In genomic region chr3:65110661-65111060, GRCh38 we compare ENCODE assay signal across 32 cellular contexts.
"Had no signal": no experiment of that assay in that cellular context is flagged by ENCODE, and none has a peak within 500 bp of the region (broad histone marks: within the 10 kb centered on the region; RNA-seq: fewer than 3 reads in every experiment).

No MANE protein-coding gene starts in this region.

- H3K4me1 ChIP-seq: parathyroid adenoma, psoas muscle, right lobe of liver, spleen, testis, transverse colon, upper lobe of right lung, uterus had no signal

- H3K9me3 Mint-ChIP-seq: nephron progenitor cell, neural crest cell, type B pancreatic cell had no signal

- ATAC-seq: naive thymus-derived CD8-positive, alpha-beta T cell; natural killer cell treated with Interleukin-12 subunit alpha and Interleukin-12 subunit beta and Interleukin-15 and Interleukin-18, amount 100 ng/mL, for 72 hours; psoas muscle; right cardiac atrium; right lobe of liver; stimulated activated naive CD8-positive, alpha-beta T cell treated with anti-CD3 and anti-CD28 coated beads, Interleukin-15, amount 100 ng/mL, for 72 hours; stimulated activated naive CD8-positive, alpha-beta T cell treated with anti-CD3 and anti-CD28 coated beads, Interleukin-15, Interleukin-2, amounts not matched to agents 100 U/mL and 50 U/mL, for 24 hours; upper lobe of right lung had no signal

- H2AFZ ChIP-seq: parathyroid adenoma had no signal

- H3K9me3 ChIP-seq: ovary, psoas muscle, right lobe of liver, sigmoid colon, spleen, suprapubic skin, testis, tibial artery, transverse colon, upper lobe of right lung, uterus had no signal

- H3K79me2 ChIP-seq: parathyroid adenoma had no signal

- H3K27me3 Mint-ChIP-seq: naive thymus-derived CD8-positive, alpha-beta T cell; natural killer cell treated with Interleukin-12 subunit alpha and Interleukin-12 subunit beta and Interleukin-15 and Interleukin-18, amount 100 ng/mL, for 72 hours; stimulated activated memory B cell treated with anti-CD40 and anti-IgM and Interleukin-4, amounts not matched to agents 10 μg/mL and 1 μg/mL and 100 μg/mL, for 72 hours; stimulated activated naive CD8-positive, alpha-beta T cell treated with anti-CD3 and anti-CD28 coated beads, Interleukin-15, amount 100 ng/mL, for 72 hours had no signal

- H3K27ac Mint-ChIP-seq: naive thymus-derived CD8-positive, alpha-beta T cell; natural killer cell treated with Interleukin-12 subunit alpha and Interleukin-12 subunit beta and Interleukin-15 and Interleukin-18, amount 100 ng/mL, for 72 hours; nephron progenitor cell; progenitor cell of endocrine pancreas; stimulated activated memory B cell treated with anti-CD40 and anti-IgM and Interleukin-4, amounts not matched to agents 10 μg/mL and 1 μg/mL and 100 μg/mL, for 72 hours; stimulated activated naive CD8-positive, alpha-beta T cell treated with anti-CD3 and anti-CD28 coated beads, Interleukin-15, amount 100 ng/mL, for 72 hours; type B pancreatic cell had no signal

- H3K36me3 Mint-ChIP-seq: naive thymus-derived CD8-positive, alpha-beta T cell; natural killer cell treated with Interleukin-12 subunit alpha and Interleukin-12 subunit beta and Interleukin-15 and Interleukin-18, amount 100 ng/mL, for 72 hours; stimulated activated memory B cell treated with anti-CD40 and anti-IgM and Interleukin-4, amounts not matched to agents 10 μg/mL and 1 μg/mL and 100 μg/mL, for 72 hours had no signal

- H3K9ac ChIP-seq: parathyroid adenoma had no signal

- FAIRE-seq: small intestine had no signal

- H3K27me3 ChIP-seq: ovary, right lobe of liver, sigmoid colon, spleen, suprapubic skin, testis, tibial artery, transverse colon, upper lobe of right lung, uterus had no signal

- DNase-seq: naive thymus-derived CD8-positive, alpha-beta T cell; nephron progenitor cell; occipital lobe; ovary; posterior cingulate gyrus; psoas muscle; right cardiac atrium; right lobe of liver; sigmoid colon; small intestine; spleen; stimulated activated CD4-positive, alpha-beta T cell treated with anti-CD3 and anti-CD28 coated beads, Interleukin-12 subunit alpha, Interleukin-12 subunit beta, amount 100 ng/mL, for 4 hours; stimulated activated CD4-positive, alpha-beta T cell treated with anti-CD3 and anti-CD28 coated beads, Interleukin-1b, Interleukin-23, amount 100 ng/mL, for 48 hours; stimulated activated CD4-positive, alpha-beta T cell treated with anti-CD3 and anti-CD28 coated beads, Interleukin-4, amount 100 ng/mL, for 1 hour; stimulated activated CD4-positive, alpha-beta T cell treated with anti-CD3 and anti-CD28 coated beads, Interleukin-4, amount 100 ng/mL, for 4 hours; stimulated activated CD8-positive, alpha-beta memory T cell treated with anti-CD3 and anti-CD28 coated beads, Interleukin-4, amount 100 ng/mL, for 48 hours; stimulated activated naive CD4-positive, alpha-beta T cell; stimulated activated naive CD8-positive, alpha-beta T cell treated with anti-CD3 and anti-CD28 coated beads, Interleukin-15, amount 100 ng/mL, for 72 hours; stimulated activated naive CD8-positive, alpha-beta T cell treated with anti-CD3 and anti-CD28 coated beads, Interleukin-15, Interleukin-2, amounts not matched to agents 100 U/mL and 50 U/mL, for 24 hours; substantia nigra; testis; tibial artery; transverse colon; upper lobe of right lung; uterus had no signal

- H3K27ac ChIP-seq: parathyroid adenoma, psoas muscle, right lobe of liver, sigmoid colon, spleen, suprapubic skin, testis, tibial artery, transverse colon, upper lobe of right lung, uterus had no signal

- H3K4me3 ChIP-seq: ovary, psoas muscle, right lobe of liver, sigmoid colon, spleen, suprapubic skin, testis, tibial artery, transverse colon, upper lobe of right lung, uterus had no signal

- H3K36me3 ChIP-seq: ovary, right lobe of liver, sigmoid colon, spleen, suprapubic skin, tibial artery, transverse colon, upper lobe of right lung, uterus had no signal

- H3K4me1 Mint-ChIP-seq: naive thymus-derived CD8-positive, alpha-beta T cell; stimulated activated memory B cell treated with anti-CD40 and anti-IgM and Interleukin-4, amounts not matched to agents 10 μg/mL and 1 μg/mL and 100 μg/mL, for 72 hours; stimulated activated naive CD8-positive, alpha-beta T cell treated with anti-CD3 and anti-CD28 coated beads, Interleukin-15, amount 100 ng/mL, for 72 hours had no signal

- H3K4me3 Mint-ChIP-seq: naive thymus-derived CD8-positive, alpha-beta T cell; natural killer cell treated with Interleukin-12 subunit alpha and Interleukin-12 subunit beta and Interleukin-15 and Interleukin-18, amount 100 ng/mL, for 72 hours; nephron progenitor cell; neural crest cell; stimulated activated memory B cell treated with anti-CD40 and anti-IgM and Interleukin-4, amounts not matched to agents 10 μg/mL and 1 μg/mL and 100 μg/mL, for 72 hours; stimulated activated naive CD8-positive, alpha-beta T cell treated with anti-CD3 and anti-CD28 coated beads, Interleukin-15, amount 100 ng/mL, for 72 hours; type B pancreatic cell had no signal
